23 cellular contexts compared by ENCODE assay signal in the genomic region with DNA sequence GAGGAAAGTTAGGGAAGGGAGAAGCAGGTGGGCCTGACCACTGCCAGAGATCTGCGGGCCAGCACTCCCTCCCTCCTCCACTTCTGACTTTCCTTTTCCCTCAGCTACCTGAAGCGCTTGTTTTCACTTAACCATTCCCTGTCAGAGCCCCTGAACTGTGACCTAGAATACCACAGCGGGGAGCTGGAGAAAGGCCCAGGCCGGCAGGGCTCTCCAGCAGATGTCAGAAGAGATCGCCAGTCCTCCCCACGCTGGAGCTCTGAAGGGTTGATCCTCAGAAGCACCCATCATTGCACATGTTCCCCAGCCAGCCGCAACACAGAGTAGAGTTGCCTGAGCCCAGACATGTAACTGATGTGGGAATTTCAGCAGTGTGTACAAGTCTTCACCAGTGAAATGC. TPM values are rescaled to one million over a fixed set of nuclear protein-coding genes. Genes with fewer than 3 reads are reported as not detected.
DNase-seq lines count a peak whose midpoint lies in the region; ATAC-seq and TF ChIP-seq lines count a peak whose summit lies in the region.
"Had no signal": no experiment of that assay in that cellular context is flagged by ENCODE, and none has a peak within 500 bp of the region (broad histone marks: within the 10 kb centered on the region; RNA-seq: fewer than 3 reads in every experiment).

No MANE protein-coding gene starts in this region.

- H3K27ac Mint-ChIP-seq in WTC11 = no peak overlapping the region
- no peak overlapping the region for H3K27ac Mint-ChIP-seq in stimulated activated effector memory CD8-positive, alpha-beta T cell treated with anti-CD3 and anti-CD28 coated beads, Interleukin-12 subunit alpha, Interleukin-12 subunit beta, amount 100 ng/mL, for 72 hours

- TF ChIP-seq CTCF in WTC11 (IDR thresholded peaks at IDR 0.05) = no peak

- peak; percentile 59 for DNase-seq in ELF-1 (ENCODE audit: low read depth, low spot score)
- DNase-seq in WTC11 (ENCODE audit: low spot score) = peak; percentile 50
- DNase-seq in iPS DF 4.7 (ENCODE audit: extremely low read depth, low spot score) = peak; percentile 5
- DNase-seq in stimulated activated effector memory CD8-positive, alpha-beta T cell treated with anti-CD3 and anti-CD28 coated beads, Interleukin-12 subunit alpha, Interleukin-12 subunit beta, amount 100 ng/mL, for 72 hours (ENCODE audit: low spot score in 2 of 2) = no peak
- no peak for DNase-seq in activated CD4-positive, alpha-beta T cell treated with anti-CD3 and anti-CD28 coated beads, Interleukin-2, amount 50 U/mL, for 4 hours
- DNase-seq in activated CD8-positive, alpha-beta memory T cell treated with anti-CD3 and anti-CD28 coated beads, Interleukin-2, amount 50 U/mL, for 48 hours = no peak
- DNase-seq: 8988T; ACHN; DMS153; DND-41; GM23248; KBM-7; MG63; NCI-H2029; NCI-H446; NCI-H524 treated with DMSO at 0.1 percent for 48 hours; NCI-H774; NK-92 treated with Interleukin-12 subunit alpha and Interleukin-12 subunit beta, amount 100 ng/mL, for 24 hours; PC-3; SK-N-SH had no signal

- H3K4me3 Mint-ChIP-seq in WTC11 = no peak overlapping the region
- H3K4me3 Mint-ChIP-seq in stimulated activated effector memory CD8-positive, alpha-beta T cell treated with anti-CD3 and anti-CD28 coated beads, Interleukin-12 subunit alpha, Interleukin-12 subunit beta, amount 100 ng/mL, for 72 hours = no peak overlapping the region

- peaks cover 39% of the 10 kb centered on the region for H3K4me1 Mint-ChIP-seq in WTC11
- no peaks in the 10 kb centered on the region for H3K4me1 Mint-ChIP-seq in stimulated activated effector memory CD8-positive, alpha-beta T cell treated with anti-CD3 and anti-CD28 coated beads, Interleukin-12 subunit alpha, Interleukin-12 subunit beta, amount 100 ng/mL, for 72 hours

- POLR2A ChIA-PET in WTC11 (lab: Charles Lee) = no interaction called here

- CTCF ChIA-PET in WTC11 (lab: Charles Lee) = interaction anchor here (0.9 to 1.2 kb wide), 7 partner anchors 20 to 140 kb away, joined by 3 to 8 read pairs (median 3); a partner anchor contains a TSS

- H3K36me3 Mint-ChIP-seq in WTC11 = no peaks in the 10 kb centered on the region
- H3K36me3 Mint-ChIP-seq in stimulated activated effector memory CD8-positive, alpha-beta T cell treated with anti-CD3 and anti-CD28 coated beads, Interleukin-12 subunit alpha, Interleukin-12 subunit beta, amount 100 ng/mL, for 72 hours = no peaks in the 10 kb centered on the region

- H3K27me3 Mint-ChIP-seq in WTC11 (ENCODE audit: low read depth) = no peaks in the 10 kb centered on the region

- no peaks in the 10 kb centered on the region for H3K9me3 Mint-ChIP-seq in WTC11
- no peaks in the 10 kb centered on the region for H3K9me3 Mint-ChIP-seq in stimulated activated effector memory CD8-positive, alpha-beta T cell treated with anti-CD3 and anti-CD28 coated beads, Interleukin-12 subunit alpha, Interleukin-12 subunit beta, amount 100 ng/mL, for 72 hours

- ATAC-seq in WTC11 (peak; percentile 94), HG03460 (IDR thresholded peaks at IDR 0.05; ENCODE audit: unreplicated experiment) (no peak)
- ATAC-seq in stimulated activated effector memory CD8-positive, alpha-beta T cell treated with anti-CD3 and anti-CD28 coated beads, Interleukin-12 subunit alpha, Interleukin-12 subunit beta, amount 100 ng/mL, for 72 hours = peak; percentile 8
- ATAC-seq: HCT116, PC-3 had no signal

TF ChIP-seq in WTC11, 78 proteins besides CTCF, POLR2A, EP300 and RAD21:
- TF ChIP-seq ZNF263 (CRISPR knock-in tag; IDR thresholded peaks at IDR 0.05; ENCODE audit: low read depth) (peak; percentile 43; the same call in 1 of the 2 replicates), ZNF396 (CRISPR knock-in tag; IDR thresholded peaks at IDR 0.05; ENCODE audit: borderline replicate concordance) (no peak), ZBTB21 (CRISPR knock-in tag; IDR thresholded peaks at IDR 0.05; ENCODE audit: borderline replicate concordance) (no peak), FOXK1 (CRISPR knock-in tag; IDR thresholded peaks at IDR 0.05) (no peak), ZNF423 (CRISPR knock-in tag; IDR thresholded peaks at IDR 0.05) (no peak), ZNF317 (CRISPR knock-in tag; IDR thresholded peaks at IDR 0.05; ENCODE audit: borderline replicate concordance, low read depth) (no peak), KAT7 (CRISPR knock-in tag; IDR thresholded peaks at IDR 0.05; ENCODE audit: borderline replicate concordance) (no peak)
- TF ChIP-seq, protein P1, sequence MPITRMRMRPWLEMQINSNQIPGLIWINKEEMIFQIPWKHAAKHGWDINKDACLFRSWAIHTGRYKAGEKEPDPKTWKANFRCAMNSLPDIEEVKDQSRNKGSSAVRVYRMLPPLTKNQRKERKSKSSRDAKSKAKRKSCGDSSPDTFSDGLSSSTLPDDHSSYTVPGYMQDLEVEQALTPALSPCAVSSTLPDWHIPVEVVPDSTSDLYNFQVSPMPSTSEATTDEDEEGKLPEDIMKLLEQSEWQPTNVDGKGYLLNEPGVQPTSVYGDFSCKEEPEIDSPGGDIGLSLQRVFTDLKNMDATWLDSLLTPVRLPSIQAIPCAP (CRISPR knock-in tag; IDR thresholded peaks at IDR 0.05) = no peak
- TF ChIP-seq, protein P2, sequence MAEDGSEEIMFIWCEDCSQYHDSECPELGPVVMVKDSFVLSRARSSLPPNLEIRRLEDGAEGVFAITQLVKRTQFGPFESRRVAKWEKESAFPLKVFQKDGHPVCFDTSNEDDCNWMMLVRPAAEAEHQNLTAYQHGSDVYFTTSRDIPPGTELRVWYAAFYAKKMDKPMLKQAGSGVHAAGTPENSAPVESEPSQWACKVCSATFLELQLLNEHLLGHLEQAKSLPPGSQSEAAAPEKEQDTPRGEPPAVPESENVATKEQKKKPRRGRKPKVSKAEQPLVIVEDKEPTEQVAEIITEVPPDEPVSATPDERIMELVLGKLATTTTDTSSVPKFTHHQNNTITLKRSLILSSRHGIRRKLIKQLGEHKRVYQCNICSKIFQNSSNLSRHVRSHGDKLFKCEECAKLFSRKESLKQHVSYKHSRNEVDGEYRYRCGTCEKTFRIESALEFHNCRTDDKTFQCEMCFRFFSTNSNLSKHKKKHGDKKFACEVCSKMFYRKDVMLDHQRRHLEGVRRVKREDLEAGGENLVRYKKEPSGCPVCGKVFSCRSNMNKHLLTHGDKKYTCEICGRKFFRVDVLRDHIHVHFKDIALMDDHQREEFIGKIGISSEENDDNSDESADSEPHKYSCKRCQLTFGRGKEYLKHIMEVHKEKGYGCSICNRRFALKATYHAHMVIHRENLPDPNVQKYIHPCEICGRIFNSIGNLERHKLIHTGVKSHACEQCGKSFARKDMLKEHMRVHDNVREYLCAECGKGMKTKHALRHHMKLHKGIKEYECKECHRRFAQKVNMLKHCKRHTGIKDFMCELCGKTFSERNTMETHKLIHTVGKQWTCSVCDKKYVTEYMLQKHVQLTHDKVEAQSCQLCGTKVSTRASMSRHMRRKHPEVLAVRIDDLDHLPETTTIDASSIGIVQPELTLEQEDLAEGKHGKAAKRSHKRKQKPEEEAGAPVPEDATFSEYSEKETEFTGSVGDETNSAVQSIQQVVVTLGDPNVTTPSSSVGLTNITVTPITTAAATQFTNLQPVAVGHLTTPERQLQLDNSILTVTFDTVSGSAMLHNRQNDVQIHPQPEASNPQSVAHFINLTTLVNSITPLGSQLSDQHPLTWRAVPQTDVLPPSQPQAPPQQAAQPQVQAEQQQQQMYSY (CRISPR knock-in tag; IDR thresholded peaks at IDR 0.05) = peak; percentile 55; the same call in 1 of the 2 replicates

RNA-seq across cellular contexts. Expression of a gene that starts 44.4 kb away (rescaled TPM):
- total RNA-seq in WTC11 (2021) = 1.4 to 2.7 TPM (median 1.7 TPM) in 3 replicates
- total RNA-seq: GM23248, HT-29, PC-3 had no signal

Comparison
In these comparisons a context has a peak if more than half of its experiments do, and no peak if none do; other contexts are left out.
1. DNase-seq: peak in ELF-1 (single experiment), WTC11 (single experiment) and iPS DF 4.7 (single experiment); none in stimulated activated effector memory CD8-positive, alpha-beta T cell treated with anti-CD3 and anti-CD28 coated beads, Interleukin-12 subunit alpha, Interleukin-12 subunit beta, amount 100 ng/mL, for 72 hours (0 of 2), activated CD4-positive, alpha-beta T cell treated with anti-CD3 and anti-CD28 coated beads, Interleukin-2, amount 50 U/mL, for 4 hours (0 of 2) and activated CD8-positive, alpha-beta memory T cell treated with anti-CD3 and anti-CD28 coated beads, Interleukin-2, amount 50 U/mL, for 48 hours (single experiment).